ENCODE assay signal across 9 cellular contexts in genomic region chr2:55420244-55420713, GRCh38. TPM values are rescaled to one million over a fixed set of nuclear protein-coding genes. Genes with fewer than 3 reads are reported as not detected.
DNase-seq lines count a peak whose midpoint lies in the region; ATAC-seq, FAIRE-seq and TF ChIP-seq lines count a peak whose summit lies in the region.
"Had no signal": no experiment of that assay in that cellular context is flagged by ENCODE, and none has a peak within 500 bp of the region (broad histone marks: within the 10 kb centered on the region; RNA-seq: fewer than 3 reads in every experiment).

No MANE protein-coding gene starts in this region.

- POLR2A ChIA-PET in A549 (lab: Yijun Ruan, JAX) = interaction anchor here (0.6 to 1.8 kb wide), 9 partner anchors 9 to 212 kb away, joined by 3 to 18 read pairs (median 5); partner anchors contain the start of genes CFAP36, CLHC1 and RPS27A

- no peaks in the 10 kb centered on the region for H3K27me3 ChIP-seq in HUES6 (ENCODE audit: control insufficient read depth, insufficient read depth, low read length)

- WGBS in A549 (ENCODE audit: missing lambda C conversion rate) = under 1% methylated on average over 6 of the region's 6 CpGs

- H3K27ac ChIP-seq in A549 (peak overlapping the region; percentile 92 to 99), HUES6 (ENCODE audit: low read depth, low read length) (no peak overlapping the region)

- intact Hi-C loops in mucosa of descending colon (cut with DNase I, micrococcal nuclease) = no loop called here

- TF ChIP-seq EP300 in A549 (IDR thresholded peaks at IDR 0.05) = no peak

- FAIRE-seq in A549 (lab: Jason Lieb, UNC) (no peak), D721Med (lab: Jason Lieb, UNC) (no peak)
- FAIRE-seq: TTC549 had no signal

- H3K4me2 ChIP-seq in A549 = peak overlapping the region; percentile 81

- peak overlapping the region; percentile 69 for H3K9ac ChIP-seq in HUES6 (ENCODE audit: low read length)

- CTCF ChIA-PET in A549 (lab: Yijun Ruan, JAX) = interaction anchor here (1.2 to 1.8 kb wide), 7 partner anchors 11 to 197 kb away, joined by 3 to 6 read pairs (median 3); partner anchors contain the start of gene CFAP36

- TF ChIP-seq CTCF in A549 (IDR thresholded peaks at IDR 0.05) (no peak), cardiac fibroblast (IDR thresholded peaks at IDR 0.05; ENCODE audit: low read depth, low read length) (no peak), mucosa of descending colon (IDR thresholded peaks at IDR 0.05) (no peak), D721Med (IDR thresholded peaks at IDR 0.05; ENCODE audit: insufficient read depth, missing control alignments) (no peak)

- DNase-seq in A549 (ENCODE audit: low read depth in 1 of 2, low spot score in 1 of 2) (no peak), cardiac fibroblast (ENCODE audit: low read depth in 2 of 2) (no peak), mucosa of descending colon (no peak), foreskin melanocyte (no peak), COLO668 (lab: John Stamatoyannopoulos, UW; ENCODE audit: unreplicated experiment) (no peak), NCI-H146 (lab: John Stamatoyannopoulos, UW) (no peak), D721Med (ENCODE audit: insufficient read length, low spot score) (no peak)

- TF ChIP-seq RAD21 in A549 (conservative IDR thresholded peaks at IDR 0.05 in 1 of 2, IDR thresholded peaks at IDR 0.05 in 1 of 2) = 0 out of 5 replicates have a peak, but pooled peaks of 1 of the 2 experiments have one; percentile 0

- ATAC-seq in A549 (peak; percentile 28 to 32; a peak in 5 of 6 replicates), mucosa of descending colon (no peak)

- no peak for TF ChIP-seq POLR2A in A549 (IDR thresholded peaks at IDR 0.05; ENCODE audit: low read length)

- H3K36me3 ChIP-seq in HUES6 (ENCODE audit: control insufficient read depth, insufficient read depth, low read length) (no peaks in the 10 kb centered on the region), mucosa of descending colon (ENCODE audit: low read depth) (no peaks in the 10 kb centered on the region)

- H3K9me3 ChIP-seq in A549 (no peaks in the 10 kb centered on the region), HUES6 (ENCODE audit: control insufficient read depth, insufficient read depth, low read depth, low read length) (no peaks in the 10 kb centered on the region), mucosa of descending colon (no peaks in the 10 kb centered on the region)

- H3K4me3 ChIP-seq in A549 (peak overlapping the region; percentile 70), HUES6 (ENCODE audit: low read depth, low read length) (peak overlapping the region; percentile 85), cardiac fibroblast (replicated peaks in 1 of 2; ENCODE audit: low read depth in 2 of 2, low read length in 2 of 2) (peak overlapping the region; percentile 56 to 93), mucosa of descending colon (peak overlapping the region; percentile 25)

- H3K4me1 ChIP-seq in A549 = peaks cover 46% of the 10 kb centered on the region
- H3K4me1 ChIP-seq in HUES6 (ENCODE audit: control insufficient read depth, insufficient read depth, low read length) = peaks cover 11% of the 10 kb centered on the region; the same call in 1 of the 2 replicates
- peaks cover 5% of the 10 kb centered on the region for H3K4me1 ChIP-seq in mucosa of descending colon (ENCODE audit: low read depth)

TF ChIP-seq in A549, 52 proteins besides CTCF, POLR2A, EP300 and RAD21:
- TF ChIP-seq EHF (CRISPR knock-in tag; IDR thresholded peaks at IDR 0.05) (0 out of 2 replicates have a peak, but pooled peaks have one; percentile 37), HDAC2 (IDR thresholded peaks at IDR 0.05) (no peak), ZC3H11A (IDR thresholded peaks at IDR 0.05) (no peak), CBX8 (IDR thresholded peaks at IDR 0.05) (no peak), ZFP36 (IDR thresholded peaks at IDR 0.05; ENCODE audit: borderline replicate concordance, partially characterized antibody) (no peak), CHD2 (IDR thresholded peaks at IDR 0.05; ENCODE audit: low read length, partially characterized antibody) (no peak), FOSL2 (IDR thresholded peaks at IDR 0.05) (no peak), FOSL2 (CRISPR knock-in tag; IDR thresholded peaks at IDR 0.05) (peak; percentile 42), ELK1 (IDR thresholded peaks at IDR 0.05; ENCODE audit: low read depth, low read length) (no peak), KDM5A (IDR thresholded peaks at IDR 0.05) (peak; percentile 10; the same call in 1 of the 2 replicates), TFCP2L1 (CRISPR knock-in tag; IDR thresholded peaks at IDR 0.05) (no peak), MAFK (IDR thresholded peaks at IDR 0.05; ENCODE audit: partially characterized antibody) (peak; percentile 1)
- TF ChIP-seq, protein P1, sequence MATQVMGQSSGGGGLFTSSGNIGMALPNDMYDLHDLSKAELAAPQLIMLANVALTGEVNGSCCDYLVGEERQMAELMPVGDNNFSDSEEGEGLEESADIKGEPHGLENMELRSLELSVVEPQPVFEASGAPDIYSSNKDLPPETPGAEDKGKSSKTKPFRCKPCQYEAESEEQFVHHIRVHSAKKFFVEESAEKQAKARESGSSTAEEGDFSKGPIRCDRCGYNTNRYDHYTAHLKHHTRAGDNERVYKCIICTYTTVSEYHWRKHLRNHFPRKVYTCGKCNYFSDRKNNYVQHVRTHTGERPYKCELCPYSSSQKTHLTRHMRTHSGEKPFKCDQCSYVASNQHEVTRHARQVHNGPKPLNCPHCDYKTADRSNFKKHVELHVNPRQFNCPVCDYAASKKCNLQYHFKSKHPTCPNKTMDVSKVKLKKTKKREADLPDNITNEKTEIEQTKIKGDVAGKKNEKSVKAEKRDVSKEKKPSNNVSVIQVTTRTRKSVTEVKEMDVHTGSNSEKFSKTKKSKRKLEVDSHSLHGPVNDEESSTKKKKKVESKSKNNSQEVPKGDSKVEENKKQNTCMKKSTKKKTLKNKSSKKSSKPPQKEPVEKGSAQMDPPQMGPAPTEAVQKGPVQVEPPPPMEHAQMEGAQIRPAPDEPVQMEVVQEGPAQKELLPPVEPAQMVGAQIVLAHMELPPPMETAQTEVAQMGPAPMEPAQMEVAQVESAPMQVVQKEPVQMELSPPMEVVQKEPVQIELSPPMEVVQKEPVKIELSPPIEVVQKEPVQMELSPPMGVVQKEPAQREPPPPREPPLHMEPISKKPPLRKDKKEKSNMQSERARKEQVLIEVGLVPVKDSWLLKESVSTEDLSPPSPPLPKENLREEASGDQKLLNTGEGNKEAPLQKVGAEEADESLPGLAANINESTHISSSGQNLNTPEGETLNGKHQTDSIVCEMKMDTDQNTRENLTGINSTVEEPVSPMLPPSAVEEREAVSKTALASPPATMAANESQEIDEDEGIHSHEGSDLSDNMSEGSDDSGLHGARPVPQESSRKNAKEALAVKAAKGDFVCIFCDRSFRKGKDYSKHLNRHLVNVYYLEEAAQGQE (IDR thresholded peaks at IDR 0.05) = no peak

RNA-seq across cellular contexts. Expression of gene CCDC88A, which starts 0.6 kb away (rescaled TPM):
- polyA plus RNA-seq in A549 (2011; rRNA removed) (70.9 and 77.8 TPM in 2 replicates), A549 (2017; fragmentation: RNase III; extraction: RNeasy Plus Mini Kit Qiagen cat#74134 plus additional on column Dnase treatment) (21.3 to 22.8 TPM (median 22.3 TPM) in 3 replicates)
- polyA plus RNA-seq in A549 (2012; cell fraction: cytosol; rRNA removed) = 10.3 and 11.8 TPM in 2 replicates
- polyA plus RNA-seq in A549 (2012; cell fraction: nucleus; rRNA removed) = 12.0 and 16.2 TPM in 2 replicates
- 108 and 116 TPM in 2 replicates for polyA minus RNA-seq in A549 (2011; rRNA and poly(A)+ RNA removed)
- total RNA-seq in mucosa of descending colon = 10 to 100 TPM in 2 of 3 donors, 1 to 10 TPM in 1; 7.0 to 29.7 (median 14.4) TPM

Comparison
In these comparisons a context has a peak if more than half of its experiments do, and no peak if none do; other contexts are left out.
1. H3K4me3 ChIP-seq: peak in every context shown above with its lines; median percentile 85 in HUES6; 74 in cardiac fibroblast; 70 in A549; 25 in mucosa of descending colon.